ENCODE assay signal across 1 cellular context in the genomic region with DNA sequence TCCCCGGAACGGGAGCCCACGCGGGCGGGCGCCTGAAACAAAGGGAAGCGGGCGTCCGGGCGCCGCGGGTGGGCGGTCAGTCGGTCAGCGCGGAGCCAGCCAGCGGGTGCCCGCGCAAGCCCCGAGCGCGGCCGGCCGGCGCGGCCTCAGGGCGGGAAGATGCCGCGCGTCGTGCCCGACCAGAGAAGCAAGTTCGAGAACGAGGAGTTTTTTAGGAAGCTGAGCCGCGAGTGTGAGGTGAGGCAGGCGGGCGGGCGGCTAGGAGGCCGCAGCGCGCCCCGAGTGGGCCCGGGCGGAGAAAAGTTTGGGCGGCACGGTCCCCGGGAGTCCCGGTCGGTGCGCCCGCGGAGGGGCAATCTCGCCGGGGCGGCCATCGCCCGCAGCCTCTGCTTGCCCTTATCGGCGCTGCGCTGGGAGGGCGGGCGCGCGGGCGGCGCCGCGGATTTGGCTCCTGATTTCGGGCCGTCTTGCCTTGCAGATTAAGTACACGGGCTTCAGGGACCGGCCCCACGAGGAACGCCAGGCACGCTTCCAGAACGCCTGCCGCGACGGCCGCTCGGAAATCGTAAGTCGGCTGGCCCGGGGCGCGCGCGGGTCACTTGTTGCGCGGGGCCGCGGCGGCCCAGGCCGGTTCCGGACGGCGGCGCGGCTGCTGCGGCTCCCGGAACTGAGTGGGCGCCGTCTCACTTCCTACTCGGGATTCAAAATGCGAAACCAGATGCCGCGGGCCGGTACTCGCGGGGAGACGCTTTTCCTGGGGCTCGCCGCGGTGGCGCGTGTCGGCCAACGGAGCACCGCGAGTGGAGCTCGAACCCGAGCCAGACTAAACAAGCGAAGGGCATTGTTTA.
TF ChIP-seq lines count a peak whose summit lies in the region.

No MANE protein-coding gene starts in this region.

TF ChIP-seq in GM12878, 131 proteins besides CTCF, POLR2A, EP300 and RAD21 (continued from another document):
- TF ChIP-seq NKRF (conservative IDR thresholded peaks at IDR 0.05) (peak; percentile 85), RB1 (IDR thresholded peaks at IDR 0.05; ENCODE audit: borderline replicate concordance) (peak; percentile 55), E2F4 (IDR thresholded peaks at IDR 0.05; ENCODE audit: low read depth, low read length) (peak; percentile 24; the same call in 1 of the 2 replicates), STAT1 (conservative IDR thresholded peaks at IDR 0.05) (0 out of 2 replicates have a peak, but pooled peaks have one; percentile 61), MTA3 (IDR thresholded peaks at IDR 0.05; ENCODE audit: borderline replicate concordance, low read length) (no peak), EGR1 (IDR thresholded peaks at IDR 0.05; ENCODE audit: borderline replicate concordance in 1 of 2, low read depth in 2 of 2, low read length in 2 of 2) (peak in 1 of 2 experiments; percentile 83; a peak in 1 of 3 replicates), ZNF217 (IDR thresholded peaks at IDR 0.05) (peak; percentile 84), EED (IDR thresholded peaks at IDR 0.05; ENCODE audit: low read depth) (peak; percentile 41; the same call in 1 of the 2 replicates), CBFB (IDR thresholded peaks at IDR 0.05; ENCODE audit: low read depth) (no peak), ETV6 (conservative IDR thresholded peaks at IDR 0.05 in 1 of 2, IDR thresholded peaks at IDR 0.05 in 1 of 2; ENCODE audit: borderline replicate concordance in 1 of 2, low read depth in 1 of 2) (peak in 1 of 2 experiments; percentile 85; a peak in 2 of 4 replicates)
- TF ChIP-seq, protein P1, sequence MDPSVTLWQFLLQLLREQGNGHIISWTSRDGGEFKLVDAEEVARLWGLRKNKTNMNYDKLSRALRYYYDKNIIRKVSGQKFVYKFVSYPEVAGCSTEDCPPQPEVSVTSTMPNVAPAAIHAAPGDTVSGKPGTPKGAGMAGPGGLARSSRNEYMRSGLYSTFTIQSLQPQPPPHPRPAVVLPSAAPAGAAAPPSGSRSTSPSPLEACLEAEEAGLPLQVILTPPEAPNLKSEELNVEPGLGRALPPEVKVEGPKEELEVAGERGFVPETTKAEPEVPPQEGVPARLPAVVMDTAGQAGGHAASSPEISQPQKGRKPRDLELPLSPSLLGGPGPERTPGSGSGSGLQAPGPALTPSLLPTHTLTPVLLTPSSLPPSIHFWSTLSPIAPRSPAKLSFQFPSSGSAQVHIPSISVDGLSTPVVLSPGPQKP (IDR thresholded peaks at IDR 0.05; ENCODE audit: low read depth, low read length), result no peak
